In genomic region chr17:7004398-7005253, GRCh38 we compare ENCODE assay signal across 1 cellular context.
A peak's percentile ranks its signal among the peaks of the same experiment; 100 is the strongest.
TF ChIP-seq lines count a peak whose summit lies in the region.

No MANE protein-coding gene starts in this region.

TF ChIP-seq in WTC11, 78 proteins besides CTCF, POLR2A, EP300 and RAD21 (continued from another document):
- TF ChIP-seq AR (CRISPR knock-in tag; IDR thresholded peaks at IDR 0.05) (no peak), HMGA2 (CRISPR knock-in tag; IDR thresholded peaks at IDR 0.05) (peak; percentile 100), NFE2L1 (CRISPR knock-in tag; IDR thresholded peaks at IDR 0.05) (no peak)
